Comparison of ENCODE assay signal across 1 cellular context in the genomic region with DNA sequence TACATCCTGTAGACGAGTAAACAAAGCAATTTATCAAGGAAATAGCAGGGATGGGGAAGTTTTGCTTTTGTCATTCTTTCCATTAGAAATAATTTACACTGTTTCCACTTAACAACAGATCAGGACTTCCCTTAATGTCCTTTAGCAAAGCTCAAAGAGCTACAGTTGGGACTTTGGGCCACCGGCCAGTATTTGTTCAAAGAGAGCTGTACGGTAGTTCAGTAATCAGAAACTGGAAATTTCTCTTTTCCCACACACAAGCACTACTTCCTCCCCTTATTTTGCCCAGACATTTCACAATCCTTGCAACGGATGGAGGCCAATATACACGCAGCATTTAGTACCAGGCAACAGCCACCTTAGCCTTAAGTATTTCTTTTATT.
TF ChIP-seq lines count a peak whose summit lies in the region.

No MANE protein-coding gene starts in this region.

TF ChIP-seq in GM23338, 12 proteins besides CTCF, POLR2A, EP300 and RAD21 (continued from another document):
- TF ChIP-seq, protein P1, sequence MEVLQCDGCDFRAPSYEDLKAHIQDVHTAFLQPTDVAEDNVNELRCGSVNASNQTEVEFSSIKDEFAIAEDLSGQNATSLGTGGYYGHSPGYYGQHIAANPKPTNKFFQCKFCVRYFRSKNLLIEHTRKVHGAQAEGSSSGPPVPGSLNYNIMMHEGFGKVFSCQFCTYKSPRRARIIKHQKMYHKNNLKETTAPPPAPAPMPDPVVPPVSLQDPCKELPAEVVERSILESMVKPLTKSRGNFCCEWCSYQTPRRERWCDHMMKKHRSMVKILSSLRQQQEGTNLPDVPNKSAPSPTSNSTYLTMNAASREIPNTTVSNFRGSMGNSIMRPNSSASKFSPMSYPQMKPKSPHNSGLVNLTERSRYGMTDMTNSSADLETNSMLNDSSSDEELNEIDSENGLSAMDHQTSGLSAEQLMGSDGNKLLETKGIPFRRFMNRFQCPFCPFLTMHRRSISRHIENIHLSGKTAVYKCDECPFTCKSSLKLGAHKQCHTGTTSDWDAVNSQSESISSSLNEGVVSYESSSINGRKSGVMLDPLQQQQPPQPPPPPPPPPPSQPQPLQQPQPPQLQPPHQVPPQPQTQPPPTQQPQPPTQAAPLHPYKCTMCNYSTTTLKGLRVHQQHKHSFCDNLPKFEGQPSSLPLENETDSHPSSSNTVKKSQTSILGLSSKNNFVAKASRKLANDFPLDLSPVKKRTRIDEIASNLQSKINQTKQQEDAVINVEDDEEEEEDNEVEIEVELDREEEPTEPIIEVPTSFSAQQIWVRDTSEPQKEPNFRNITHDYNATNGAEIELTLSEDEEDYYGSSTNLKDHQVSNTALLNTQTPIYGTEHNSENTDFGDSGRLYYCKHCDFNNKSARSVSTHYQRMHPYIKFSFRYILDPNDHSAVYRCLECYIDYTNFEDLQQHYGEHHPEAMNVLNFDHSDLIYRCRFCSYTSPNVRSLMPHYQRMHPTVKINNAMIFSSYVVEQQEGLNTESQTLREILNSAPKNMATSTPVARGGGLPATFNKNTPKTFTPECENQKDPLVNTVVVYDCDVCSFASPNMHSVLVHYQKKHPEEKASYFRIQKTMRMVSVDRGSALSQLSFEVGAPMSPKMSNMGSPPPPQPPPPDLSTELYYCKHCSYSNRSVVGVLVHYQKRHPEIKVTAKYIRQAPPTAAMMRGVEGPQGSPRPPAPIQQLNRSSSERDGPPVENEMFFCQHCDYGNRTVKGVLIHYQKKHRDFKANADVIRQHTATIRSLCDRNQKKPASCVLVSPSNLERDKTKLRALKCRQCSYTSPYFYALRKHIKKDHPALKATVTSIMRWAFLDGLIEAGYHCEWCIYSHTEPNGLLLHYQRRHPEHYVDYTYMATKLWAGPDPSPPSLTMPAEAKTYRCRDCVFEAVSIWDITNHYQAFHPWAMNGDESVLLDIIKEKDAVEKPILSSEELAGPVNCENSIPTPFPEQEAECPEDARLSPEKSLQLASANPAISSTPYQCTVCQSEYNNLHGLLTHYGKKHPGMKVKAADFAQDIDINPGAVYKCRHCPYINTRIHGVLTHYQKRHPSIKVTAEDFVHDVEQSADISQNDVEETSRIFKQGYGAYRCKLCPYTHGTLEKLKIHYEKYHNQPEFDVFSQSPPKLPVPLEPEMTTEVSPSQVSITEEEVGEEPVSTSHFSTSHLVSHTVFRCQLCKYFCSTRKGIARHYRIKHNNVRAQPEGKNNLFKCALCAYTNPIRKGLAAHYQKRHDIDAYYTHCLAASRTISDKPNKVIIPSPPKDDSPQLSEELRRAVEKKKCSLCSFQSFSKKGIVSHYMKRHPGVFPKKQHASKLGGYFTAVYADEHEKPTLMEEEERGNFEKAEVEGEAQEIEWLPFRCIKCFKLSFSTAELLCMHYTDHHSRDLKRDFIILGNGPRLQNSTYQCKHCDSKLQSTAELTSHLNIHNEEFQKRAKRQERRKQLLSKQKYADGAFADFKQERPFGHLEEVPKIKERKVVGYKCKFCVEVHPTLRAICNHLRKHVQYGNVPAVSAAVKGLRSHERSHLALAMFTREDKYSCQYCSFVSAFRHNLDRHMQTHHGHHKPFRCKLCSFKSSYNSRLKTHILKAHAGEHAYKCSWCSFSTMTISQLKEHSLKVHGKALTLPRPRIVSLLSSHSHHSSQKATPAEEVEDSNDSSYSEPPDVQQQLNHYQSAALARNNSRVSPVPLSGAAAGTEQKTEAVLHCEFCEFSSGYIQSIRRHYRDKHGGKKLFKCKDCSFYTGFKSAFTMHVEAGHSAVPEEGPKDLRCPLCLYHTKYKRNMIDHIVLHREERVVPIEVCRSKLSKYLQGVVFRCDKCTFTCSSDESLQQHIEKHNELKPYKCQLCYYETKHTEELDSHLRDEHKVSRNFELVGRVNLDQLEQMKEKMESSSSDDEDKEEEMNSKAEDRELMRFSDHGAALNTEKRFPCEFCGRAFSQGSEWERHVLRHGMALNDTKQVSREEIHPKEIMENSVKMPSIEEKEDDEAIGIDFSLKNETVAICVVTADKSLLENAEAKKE (CRISPR knock-in tag; IDR thresholded peaks at IDR 0.05), result no peak
- TF ChIP-seq STAT1 (IDR thresholded peaks at IDR 0.05; ENCODE audit: unreplicated experiment) (no peak), ZNF331 (CRISPR knock-in tag; IDR thresholded peaks at IDR 0.05; ENCODE audit: low read depth) (no peak)
